14 cellular contexts compared by ENCODE assay signal in genomic region chr2:30335981-30336538, GRCh38.
DNase-seq lines count a peak whose midpoint lies in the region; ATAC-seq and TF ChIP-seq lines count a peak whose summit lies in the region.
"Had no signal": no experiment of that assay in that cellular context is flagged by ENCODE, and none has a peak within 500 bp of the region (broad histone marks: within the 10 kb centered on the region; RNA-seq: fewer than 3 reads in every experiment).

No MANE protein-coding gene starts in this region.

- peaks cover 60 to 75% of the 10 kb centered on the region in 2 donors for H3K4me1 ChIP-seq in naive thymus-derived CD4-positive, alpha-beta T cell (ENCODE audit: control insufficient read depth in 2 of 2, insufficient read depth in 2 of 2, low read length in 2 of 2)

- peaks cover 10% of the 10 kb centered on the region for H3K9me3 Mint-ChIP-seq in activated CD4-positive, alpha-beta T cell treated with anti-CD3 and anti-CD28 coated beads, Interleukin-2, amount 10 ng/mL, durations not matched to agents 24 days and 14 days
- H3K9me3 Mint-ChIP-seq in activated T-helper 1 cell treated with anti-CD3 and anti-CD28 coated beads, Interleukin-12 subunit alpha, Interleukin-12 subunit beta, Interleukin-2, Interleukin-4 antibody, amounts not matched to agents 30 ng/mL and 10 ng/mL and 1 ng/mL, durations not matched to agents 14 hours and 24 hours and 36 hours, result no peaks in the 10 kb centered on the region
- peaks cover 0 to 7% (median 0%) of the 10 kb centered on the region in 11 donors for H3K9me3 Mint-ChIP-seq in naive thymus-derived CD4-positive, alpha-beta T cell
- H3K9me3 Mint-ChIP-seq: type B pancreatic cell had no signal

- H3K27me3 Mint-ChIP-seq in activated CD4-positive, alpha-beta T cell treated with anti-CD3 and anti-CD28 coated beads, Interleukin-2, amount 10 ng/mL, durations not matched to agents 24 days and 14 days, result no peaks in the 10 kb centered on the region
- H3K27me3 Mint-ChIP-seq in activated T-helper 1 cell treated with anti-CD3 and anti-CD28 coated beads, Interleukin-12 subunit alpha, Interleukin-12 subunit beta, Interleukin-2, Interleukin-4 antibody, amounts not matched to agents 30 ng/mL and 10 ng/mL and 1 ng/mL, durations not matched to agents 14 hours and 24 hours and 36 hours (ENCODE audit: insufficient read depth), result no peaks in the 10 kb centered on the region
- H3K27me3 Mint-ChIP-seq in naive thymus-derived CD4-positive, alpha-beta T cell, result no peaks in the 10 kb centered on the region
- H3K27me3 Mint-ChIP-seq: type B pancreatic cell had no signal

- intact Hi-C loops in activated CD4-positive, alpha-beta T cell treated with anti-CD3 and anti-CD28 coated beads, Interleukin-2, amount 10 ng/mL, durations not matched to agents 24 days and 14 days (cut with micrococcal nuclease), result loop anchor here (2.0 to 10.0 kb wide), 6 partner anchors 31 to 986 kb away; partner anchors contain the start of gene YPEL5
- intact Hi-C loops in activated T-helper 1 cell treated with anti-CD3 and anti-CD28 coated beads, Interleukin-12 subunit alpha, Interleukin-12 subunit beta, Interleukin-2, Interleukin-4 antibody, amounts not matched to agents 30 ng/mL and 10 ng/mL and 1 ng/mL, durations not matched to agents 14 hours and 24 hours and 36 hours (cut with micrococcal nuclease), result loop anchor here (2.0 to 10.0 kb wide), 3 partner anchors 296 to 989 kb away; no protein-coding TSS in a partner anchor
- intact Hi-C loops in naive thymus-derived CD4-positive, alpha-beta T cell (cut with micrococcal nuclease), result loop anchor here (1.0 to 10.0 kb wide), 7 partner anchors 21 to 379 kb away; no protein-coding TSS in a partner anchor

- peaks cover 6% of the 10 kb centered on the region for H3K36me3 Mint-ChIP-seq in activated CD4-positive, alpha-beta T cell treated with anti-CD3 and anti-CD28 coated beads, Interleukin-2, amount 10 ng/mL, durations not matched to agents 24 days and 14 days (ENCODE audit: low read depth)
- H3K36me3 Mint-ChIP-seq in activated T-helper 1 cell treated with anti-CD3 and anti-CD28 coated beads, Interleukin-12 subunit alpha, Interleukin-12 subunit beta, Interleukin-2, Interleukin-4 antibody, amounts not matched to agents 30 ng/mL and 10 ng/mL and 1 ng/mL, durations not matched to agents 14 hours and 24 hours and 36 hours (ENCODE audit: low read depth), result peaks cover 2% of the 10 kb centered on the region
- peaks cover 0 to 9% (median 0%) of the 10 kb centered on the region in 5 donors for H3K36me3 Mint-ChIP-seq in naive thymus-derived CD4-positive, alpha-beta T cell
- H3K36me3 Mint-ChIP-seq: type B pancreatic cell had no signal

- CTCF ChIA-PET in naive thymus-derived CD4-positive, alpha-beta T cell (lab: Charles Lee), result interaction anchor here (0.6 to 5.3 kb wide), 20 partner anchors 10 to 371 kb away, joined by 3 to 51 read pairs (median 6); partner anchors contain the start of genes LBH and LCLAT1

- no peaks in the 10 kb centered on the region for H3K27me3 ChIP-seq in naive thymus-derived CD4-positive, alpha-beta T cell (ENCODE audit: control insufficient read depth in 2 of 2, insufficient read depth in 2 of 2, low read length in 2 of 2)
- H3K27me3 ChIP-seq: sigmoid colon had no signal

- H3K4me3 Mint-ChIP-seq in activated CD4-positive, alpha-beta T cell treated with anti-CD3 and anti-CD28 coated beads, Interleukin-2, amount 10 ng/mL, durations not matched to agents 24 days and 14 days, result peak overlapping the region; percentile 68
- peak overlapping the region; percentile 64 for H3K4me3 Mint-ChIP-seq in activated T-helper 1 cell treated with anti-CD3 and anti-CD28 coated beads, Interleukin-12 subunit alpha, Interleukin-12 subunit beta, Interleukin-2, Interleukin-4 antibody, amounts not matched to agents 30 ng/mL and 10 ng/mL and 1 ng/mL, durations not matched to agents 14 hours and 24 hours and 36 hours
- peak overlapping the region; percentile 69 to 92 (median 85) for H3K4me3 Mint-ChIP-seq in naive thymus-derived CD4-positive, alpha-beta T cell
- H3K4me3 Mint-ChIP-seq: GM23338, type B pancreatic cell had no signal

- no peak for ATAC-seq in naive thymus-derived CD4-positive, alpha-beta T cell
- ATAC-seq in GM19467 (IDR thresholded peaks at IDR 0.05; ENCODE audit: unreplicated experiment), result no peak

- DNase-seq in activated CD4-positive, alpha-beta T cell treated with anti-CD3 and anti-CD28 coated beads, Interleukin-2, amount 10 ng/mL, durations not matched to agents 24 days and 14 days, result no peak
- no peak for DNase-seq in activated CD4-positive, alpha-beta T cell treated with anti-CD3 and anti-CD28 coated beads for 48 hours
- DNase-seq in activated T-helper 1 cell treated with anti-CD3 and anti-CD28 coated beads, Interleukin-12 subunit alpha, Interleukin-12 subunit beta, Interleukin-2, Interleukin-4 antibody, amounts not matched to agents 30 ng/mL and 10 ng/mL and 1 ng/mL, durations not matched to agents 14 hours and 24 hours and 36 hours (ENCODE audit: low spot score), result no peak
- DNase-seq in naive thymus-derived CD4-positive, alpha-beta T cell, result peak in 1 of 9 donors; percentile 11
- no peak for DNase-seq in H4 (ENCODE audit: low spot score)
- DNase-seq in RPMI8226, result no peak
- DNase-seq: anterior cingulate cortex, NCI-H2227 treated with DMSO at 0.1 percent for 48 hours, sigmoid colon had no signal

- TF ChIP-seq CTCF in GM12875 (IDR thresholded peaks at IDR 0.05; ENCODE audit: borderline replicate concordance, insufficient read depth, low read depth, low read length), result 0 out of 2 replicates have a peak, but pooled peaks have one; percentile 14

- H3K27ac ChIP-seq in naive thymus-derived CD4-positive, alpha-beta T cell (ENCODE audit: low read depth, low read length), result peak overlapping the region; percentile 71
- H3K27ac ChIP-seq: HL-60, sigmoid colon had no signal

- no peaks in the 10 kb centered on the region for H3K36me3 ChIP-seq in naive thymus-derived CD4-positive, alpha-beta T cell (ENCODE audit: control insufficient read depth in 2 of 3, insufficient read depth in 3 of 3, low read length in 3 of 3)
- H3K36me3 ChIP-seq: sigmoid colon had no signal

- peaks cover 79% of the 10 kb centered on the region for H3K4me1 Mint-ChIP-seq in activated CD4-positive, alpha-beta T cell treated with anti-CD3 and anti-CD28 coated beads, Interleukin-2, amount 10 ng/mL, durations not matched to agents 24 days and 14 days
- H3K4me1 Mint-ChIP-seq in activated T-helper 1 cell treated with anti-CD3 and anti-CD28 coated beads, Interleukin-12 subunit alpha, Interleukin-12 subunit beta, Interleukin-2, Interleukin-4 antibody, amounts not matched to agents 30 ng/mL and 10 ng/mL and 1 ng/mL, durations not matched to agents 14 hours and 24 hours and 36 hours (ENCODE audit: low read depth), result peaks cover 77% of the 10 kb centered on the region
- peaks cover 66 to 90% (median 88%) of the 10 kb centered on the region in 7 donors for H3K4me1 Mint-ChIP-seq in naive thymus-derived CD4-positive, alpha-beta T cell

- H3K27ac Mint-ChIP-seq in activated CD4-positive, alpha-beta T cell treated with anti-CD3 and anti-CD28 coated beads, Interleukin-2, amount 10 ng/mL, durations not matched to agents 24 days and 14 days, result peak overlapping the region; percentile 94
- peak overlapping the region; percentile 94 for H3K27ac Mint-ChIP-seq in activated T-helper 1 cell treated with anti-CD3 and anti-CD28 coated beads, Interleukin-12 subunit alpha, Interleukin-12 subunit beta, Interleukin-2, Interleukin-4 antibody, amounts not matched to agents 30 ng/mL and 10 ng/mL and 1 ng/mL, durations not matched to agents 14 hours and 24 hours and 36 hours
- H3K27ac Mint-ChIP-seq in naive thymus-derived CD4-positive, alpha-beta T cell, result peak overlapping the region; percentile 95 to 100 (median 98)
- H3K27ac Mint-ChIP-seq: GM23338, type B pancreatic cell had no signal

- POLR2A ChIA-PET in naive thymus-derived CD4-positive, alpha-beta T cell (lab: Charles Lee), result interaction anchor here (0.8 to 8.9 kb wide), 23 partner anchors 9 to 140 kb away, joined by 3 to 192 read pairs (median 5); partner anchors contain the start of genes LBH and LCLAT1

- no peaks in the 10 kb centered on the region for H3K9me3 ChIP-seq in naive thymus-derived CD4-positive, alpha-beta T cell (ENCODE audit: control insufficient read depth in 2 of 3, low read length in 3 of 3)
- H3K9me3 ChIP-seq: sigmoid colon had no signal

- peak overlapping the region; percentile 43 for H3K4me3 ChIP-seq in GM12875 (ENCODE audit: low read depth, low read length)
- peak overlapping the region; percentile 46 for H3K4me3 ChIP-seq in naive thymus-derived CD4-positive, alpha-beta T cell (ENCODE audit: low read length)
- H3K4me3 ChIP-seq: GM23338, sigmoid colon had no signal
